Comparison of ENCODE assay signal across 14 cellular contexts in genomic region chr2:215622836-215623235, GRCh38.
"Had no signal": no experiment of that assay in that cellular context is flagged by ENCODE, and none has a peak within 500 bp of the region (broad histone marks: within the 10 kb centered on the region; RNA-seq: fewer than 3 reads in every experiment).

No MANE protein-coding gene starts in this region.

- H3K4me1 Mint-ChIP-seq: activated T-helper 17 cell treated with anti-CD3 and anti-CD28 coated beads, Interleukin-2, amount 50 U/mL, for 72 hours; central memory CD8-positive, alpha-beta T cell had no signal

- H3K27ac ChIP-seq: body of pancreas, tibial nerve had no signal

- H3K4me3 ChIP-seq: body of pancreas, mucosa of descending colon, tibial nerve had no signal

- H3K9me3 ChIP-seq: body of pancreas, mucosa of descending colon, tibial nerve had no signal

- H3K4me3 Mint-ChIP-seq: activated naive CD4-positive, alpha-beta T cell treated with anti-CD3 and anti-CD28 coated beads, Interleukin-2, amount 10 ng/mL, durations not matched to agents 7 days and 5 days; activated T-helper 17 cell treated with anti-CD3 and anti-CD28 coated beads, Interleukin-2, amount 50 U/mL, for 72 hours; central memory CD8-positive, alpha-beta T cell; natural killer cell treated with Interleukin-12 subunit alpha and Interleukin-12 subunit beta and Interleukin-15 and Interleukin-18, amount 100 ng/mL, for 72 hours; stimulated activated naive CD8-positive, alpha-beta T cell treated with anti-CD3 and anti-CD28 coated beads, Interleukin-15, Interleukin-2, amounts not matched to agents 100 ng/mL and 50 ng/mL, for 24 hours; T-helper 1 cell treated with Interleukin-12 subunit alpha and Interleukin-12 subunit beta and Interleukin-4 antibody, amounts not matched to agents 30 μg/mL and 1 μg/mL, for 36 hours had no signal

- H3K36me3 ChIP-seq: tibial nerve had no signal

- DNase-seq: activated CD4-positive, alpha-beta T cell treated with anti-CD3 and anti-CD28 coated beads for 48 hours; activated CD8-positive, alpha-beta memory T cell treated with anti-CD3 and anti-CD28 coated beads for 24 hours; activated naive CD4-positive, alpha-beta T cell treated with anti-CD3 and anti-CD28 coated beads, Interleukin-2, amount 10 ng/mL, durations not matched to agents 7 days and 5 days; body of pancreas; dermis blood vessel endothelial cell; mucosa of descending colon; occipital lobe; stimulated activated CD4-positive, alpha-beta T cell treated with anti-CD3 and anti-CD28 coated beads, Interleukin-4, amount 100 ng/mL, for 24 hours had no signal

- H3K9me3 Mint-ChIP-seq: activated naive CD4-positive, alpha-beta T cell treated with anti-CD3 and anti-CD28 coated beads, Interleukin-2, amount 10 ng/mL, durations not matched to agents 7 days and 5 days; activated T-helper 17 cell treated with anti-CD3 and anti-CD28 coated beads, Interleukin-2, amount 50 U/mL, for 72 hours; central memory CD8-positive, alpha-beta T cell; natural killer cell treated with Interleukin-12 subunit alpha and Interleukin-12 subunit beta and Interleukin-15 and Interleukin-18, amount 100 ng/mL, for 72 hours; stimulated activated naive CD8-positive, alpha-beta T cell treated with anti-CD3 and anti-CD28 coated beads, Interleukin-15, Interleukin-2, amounts not matched to agents 100 ng/mL and 50 ng/mL, for 24 hours; T-helper 1 cell treated with Interleukin-12 subunit alpha and Interleukin-12 subunit beta and Interleukin-4 antibody, amounts not matched to agents 30 μg/mL and 1 μg/mL, for 36 hours had no signal

- H3K27ac Mint-ChIP-seq: activated naive CD4-positive, alpha-beta T cell treated with anti-CD3 and anti-CD28 coated beads, Interleukin-2, amount 10 ng/mL, durations not matched to agents 7 days and 5 days; activated T-helper 17 cell treated with anti-CD3 and anti-CD28 coated beads, Interleukin-2, amount 50 U/mL, for 72 hours; natural killer cell treated with Interleukin-12 subunit alpha and Interleukin-12 subunit beta and Interleukin-15 and Interleukin-18, amount 100 ng/mL, for 72 hours; stimulated activated naive CD8-positive, alpha-beta T cell treated with anti-CD3 and anti-CD28 coated beads, Interleukin-15, Interleukin-2, amounts not matched to agents 100 ng/mL and 50 ng/mL, for 24 hours; T-helper 1 cell treated with Interleukin-12 subunit alpha and Interleukin-12 subunit beta and Interleukin-4 antibody, amounts not matched to agents 30 μg/mL and 1 μg/mL, for 36 hours had no signal

- H3K27me3 ChIP-seq: body of pancreas, tibial nerve had no signal

- ATAC-seq: activated T-helper 17 cell treated with anti-CD3 and anti-CD28 coated beads, Interleukin-2, amount 50 U/mL, for 72 hours; body of pancreas; mucosa of descending colon; natural killer cell treated with Interleukin-12 subunit alpha and Interleukin-12 subunit beta and Interleukin-15 and Interleukin-18, amount 100 ng/mL, for 72 hours had no signal
